In the genomic region with DNA sequence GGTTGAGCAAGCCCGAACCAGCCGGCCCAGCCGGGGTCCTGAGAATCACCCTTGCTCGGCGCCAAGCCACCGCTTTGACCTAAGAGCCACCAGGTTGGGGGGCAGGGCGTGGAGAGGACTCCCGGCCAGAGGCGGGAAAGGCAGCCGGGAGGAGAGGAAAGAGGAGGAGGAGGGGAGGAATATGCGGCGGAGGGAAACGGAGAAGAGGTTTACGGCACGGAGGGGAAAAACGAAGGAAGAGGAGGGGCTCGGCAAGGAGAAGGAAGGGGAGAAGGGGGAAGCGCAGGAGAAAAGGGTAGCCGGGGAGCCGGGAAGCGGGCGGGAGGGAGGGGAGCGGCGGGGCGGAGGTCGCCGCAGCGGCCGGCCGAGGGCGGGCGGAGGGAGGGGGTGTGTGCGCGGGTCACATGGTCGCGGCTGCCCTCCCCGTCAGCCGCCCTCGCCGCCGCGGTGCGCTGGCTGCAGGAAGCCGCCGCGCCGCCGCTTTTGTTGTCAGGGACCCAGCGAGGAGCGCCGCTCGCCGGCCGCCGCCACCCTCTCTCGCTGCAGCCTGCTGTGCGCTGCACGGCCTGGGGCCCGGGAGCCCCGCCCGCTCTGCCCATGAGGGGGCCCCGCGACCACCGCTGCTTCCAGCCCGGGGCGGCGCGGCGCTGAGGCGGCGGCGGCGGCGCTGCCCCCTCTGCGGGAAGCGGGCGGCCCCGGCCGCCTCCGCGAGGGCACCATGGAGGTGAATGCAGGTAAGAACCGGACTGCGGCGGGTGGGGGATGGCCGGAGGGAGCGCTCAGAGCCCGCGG, we compare ENCODE assay signal across 1 cellular context.
TF ChIP-seq lines count a peak whose summit lies in the region.

A gene (plus strand): TSS at position 426 of the 792 bp plus-strand sequence. CDS start 293 bp downstream, at position 719.

TF ChIP-seq in HEK293, 187 proteins besides CTCF, POLR2A, EP300 and RAD21 (continued from another document and continues in another):
- TF ChIP-seq, protein P1, sequence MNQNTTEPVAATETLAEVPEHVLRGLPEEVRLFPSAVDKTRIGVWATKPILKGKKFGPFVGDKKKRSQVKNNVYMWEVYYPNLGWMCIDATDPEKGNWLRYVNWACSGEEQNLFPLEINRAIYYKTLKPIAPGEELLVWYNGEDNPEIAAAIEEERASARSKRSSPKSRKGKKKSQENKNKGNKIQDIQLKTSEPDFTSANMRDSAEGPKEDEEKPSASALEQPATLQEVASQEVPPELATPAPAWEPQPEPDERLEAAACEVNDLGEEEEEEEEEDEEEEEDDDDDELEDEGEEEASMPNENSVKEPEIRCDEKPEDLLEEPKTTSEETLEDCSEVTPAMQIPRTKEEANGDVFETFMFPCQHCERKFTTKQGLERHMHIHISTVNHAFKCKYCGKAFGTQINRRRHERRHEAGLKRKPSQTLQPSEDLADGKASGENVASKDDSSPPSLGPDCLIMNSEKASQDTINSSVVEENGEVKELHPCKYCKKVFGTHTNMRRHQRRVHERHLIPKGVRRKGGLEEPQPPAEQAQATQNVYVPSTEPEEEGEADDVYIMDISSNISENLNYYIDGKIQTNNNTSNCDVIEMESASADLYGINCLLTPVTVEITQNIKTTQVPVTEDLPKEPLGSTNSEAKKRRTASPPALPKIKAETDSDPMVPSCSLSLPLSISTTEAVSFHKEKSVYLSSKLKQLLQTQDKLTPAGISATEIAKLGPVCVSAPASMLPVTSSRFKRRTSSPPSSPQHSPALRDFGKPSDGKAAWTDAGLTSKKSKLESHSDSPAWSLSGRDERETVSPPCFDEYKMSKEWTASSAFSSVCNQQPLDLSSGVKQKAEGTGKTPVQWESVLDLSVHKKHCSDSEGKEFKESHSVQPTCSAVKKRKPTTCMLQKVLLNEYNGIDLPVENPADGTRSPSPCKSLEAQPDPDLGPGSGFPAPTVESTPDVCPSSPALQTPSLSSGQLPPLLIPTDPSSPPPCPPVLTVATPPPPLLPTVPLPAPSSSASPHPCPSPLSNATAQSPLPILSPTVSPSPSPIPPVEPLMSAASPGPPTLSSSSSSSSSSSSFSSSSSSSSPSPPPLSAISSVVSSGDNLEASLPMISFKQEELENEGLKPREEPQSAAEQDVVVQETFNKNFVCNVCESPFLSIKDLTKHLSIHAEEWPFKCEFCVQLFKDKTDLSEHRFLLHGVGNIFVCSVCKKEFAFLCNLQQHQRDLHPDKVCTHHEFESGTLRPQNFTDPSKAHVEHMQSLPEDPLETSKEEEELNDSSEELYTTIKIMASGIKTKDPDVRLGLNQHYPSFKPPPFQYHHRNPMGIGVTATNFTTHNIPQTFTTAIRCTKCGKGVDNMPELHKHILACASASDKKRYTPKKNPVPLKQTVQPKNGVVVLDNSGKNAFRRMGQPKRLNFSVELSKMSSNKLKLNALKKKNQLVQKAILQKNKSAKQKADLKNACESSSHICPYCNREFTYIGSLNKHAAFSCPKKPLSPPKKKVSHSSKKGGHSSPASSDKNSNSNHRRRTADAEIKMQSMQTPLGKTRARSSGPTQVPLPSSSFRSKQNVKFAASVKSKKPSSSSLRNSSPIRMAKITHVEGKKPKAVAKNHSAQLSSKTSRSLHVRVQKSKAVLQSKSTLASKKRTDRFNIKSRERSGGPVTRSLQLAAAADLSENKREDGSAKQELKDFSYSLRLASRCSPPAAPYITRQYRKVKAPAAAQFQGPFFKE (tag by site-specific recombination; IDR thresholded peaks at IDR 0.05; ENCODE audit: borderline replicate concordance) = no peak
- TF ChIP-seq RBAK (tag by site-specific recombination; IDR thresholded peaks at IDR 0.05) = no peak
- TF ChIP-seq, protein P2, sequence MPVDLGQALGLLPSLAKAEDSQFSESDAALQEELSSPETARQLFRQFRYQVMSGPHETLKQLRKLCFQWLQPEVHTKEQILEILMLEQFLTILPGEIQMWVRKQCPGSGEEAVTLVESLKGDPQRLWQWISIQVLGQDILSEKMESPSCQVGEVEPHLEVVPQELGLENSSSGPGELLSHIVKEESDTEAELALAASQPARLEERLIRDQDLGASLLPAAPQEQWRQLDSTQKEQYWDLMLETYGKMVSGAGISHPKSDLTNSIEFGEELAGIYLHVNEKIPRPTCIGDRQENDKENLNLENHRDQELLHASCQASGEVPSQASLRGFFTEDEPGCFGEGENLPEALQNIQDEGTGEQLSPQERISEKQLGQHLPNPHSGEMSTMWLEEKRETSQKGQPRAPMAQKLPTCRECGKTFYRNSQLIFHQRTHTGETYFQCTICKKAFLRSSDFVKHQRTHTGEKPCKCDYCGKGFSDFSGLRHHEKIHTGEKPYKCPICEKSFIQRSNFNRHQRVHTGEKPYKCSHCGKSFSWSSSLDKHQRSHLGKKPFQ (tag by site-specific recombination; IDR thresholded peaks at IDR 0.05) = no peak
- TF ChIP-seq, protein P3, sequence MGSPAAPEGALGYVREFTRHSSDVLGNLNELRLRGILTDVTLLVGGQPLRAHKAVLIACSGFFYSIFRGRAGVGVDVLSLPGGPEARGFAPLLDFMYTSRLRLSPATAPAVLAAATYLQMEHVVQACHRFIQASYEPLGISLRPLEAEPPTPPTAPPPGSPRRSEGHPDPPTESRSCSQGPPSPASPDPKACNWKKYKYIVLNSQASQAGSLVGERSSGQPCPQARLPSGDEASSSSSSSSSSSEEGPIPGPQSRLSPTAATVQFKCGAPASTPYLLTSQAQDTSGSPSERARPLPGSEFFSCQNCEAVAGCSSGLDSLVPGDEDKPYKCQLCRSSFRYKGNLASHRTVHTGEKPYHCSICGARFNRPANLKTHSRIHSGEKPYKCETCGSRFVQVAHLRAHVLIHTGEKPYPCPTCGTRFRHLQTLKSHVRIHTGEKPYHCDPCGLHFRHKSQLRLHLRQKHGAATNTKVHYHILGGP (tag by site-specific recombination; IDR thresholded peaks at IDR 0.05) = no peak
- no peak for TF ChIP-seq ZNF530 (tag by site-specific recombination; IDR thresholded peaks at IDR 0.05; ENCODE audit: low read depth)
- TF ChIP-seq ZNF350 (tag by site-specific recombination; IDR thresholded peaks at IDR 0.05) = no peak
- TF ChIP-seq ZNF184 (tag by site-specific recombination; IDR thresholded peaks at IDR 0.05) = no peak
- TF ChIP-seq, protein P4, sequence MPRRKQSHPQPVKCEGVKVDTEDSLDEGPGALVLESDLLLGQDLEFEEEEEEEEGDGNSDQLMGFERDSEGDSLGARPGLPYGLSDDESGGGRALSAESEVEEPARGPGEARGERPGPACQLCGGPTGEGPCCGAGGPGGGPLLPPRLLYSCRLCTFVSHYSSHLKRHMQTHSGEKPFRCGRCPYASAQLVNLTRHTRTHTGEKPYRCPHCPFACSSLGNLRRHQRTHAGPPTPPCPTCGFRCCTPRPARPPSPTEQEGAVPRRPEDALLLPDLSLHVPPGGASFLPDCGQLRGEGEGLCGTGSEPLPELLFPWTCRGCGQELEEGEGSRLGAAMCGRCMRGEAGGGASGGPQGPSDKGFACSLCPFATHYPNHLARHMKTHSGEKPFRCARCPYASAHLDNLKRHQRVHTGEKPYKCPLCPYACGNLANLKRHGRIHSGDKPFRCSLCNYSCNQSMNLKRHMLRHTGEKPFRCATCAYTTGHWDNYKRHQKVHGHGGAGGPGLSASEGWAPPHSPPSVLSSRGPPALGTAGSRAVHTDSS (tag by site-specific recombination; IDR thresholded peaks at IDR 0.05) = no peak
- no peak; the same call in 1 of the 2 replicates for TF ChIP-seq ZNF76 (tag by site-specific recombination; IDR thresholded peaks at IDR 0.05; ENCODE audit: borderline replicate concordance, low read depth)
- no peak for TF ChIP-seq ZNF560 (tag by site-specific recombination; IDR thresholded peaks at IDR 0.05; ENCODE audit: borderline replicate concordance)
- 0 out of 2 replicates have a peak, but pooled peaks have one; percentile 61 for TF ChIP-seq ZNF501 (tag by site-specific recombination; IDR thresholded peaks at IDR 0.05)
- TF ChIP-seq, protein P5, sequence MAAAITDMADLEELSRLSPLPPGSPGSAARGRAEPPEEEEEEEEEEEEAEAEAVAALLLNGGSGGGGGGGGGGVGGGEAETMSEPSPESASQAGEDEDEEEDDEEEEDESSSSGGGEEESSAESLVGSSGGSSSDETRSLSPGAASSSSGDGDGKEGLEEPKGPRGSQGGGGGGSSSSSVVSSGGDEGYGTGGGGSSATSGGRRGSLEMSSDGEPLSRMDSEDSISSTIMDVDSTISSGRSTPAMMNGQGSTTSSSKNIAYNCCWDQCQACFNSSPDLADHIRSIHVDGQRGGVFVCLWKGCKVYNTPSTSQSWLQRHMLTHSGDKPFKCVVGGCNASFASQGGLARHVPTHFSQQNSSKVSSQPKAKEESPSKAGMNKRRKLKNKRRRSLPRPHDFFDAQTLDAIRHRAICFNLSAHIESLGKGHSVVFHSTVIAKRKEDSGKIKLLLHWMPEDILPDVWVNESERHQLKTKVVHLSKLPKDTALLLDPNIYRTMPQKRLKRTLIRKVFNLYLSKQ (tag by site-specific recombination; IDR thresholded peaks at IDR 0.05; ENCODE audit: borderline replicate concordance) = no peak
- no peak for TF ChIP-seq ZNF138 (tag by site-specific recombination; IDR thresholded peaks at IDR 0.05; ENCODE audit: borderline replicate concordance)
- TF ChIP-seq, protein P6, sequence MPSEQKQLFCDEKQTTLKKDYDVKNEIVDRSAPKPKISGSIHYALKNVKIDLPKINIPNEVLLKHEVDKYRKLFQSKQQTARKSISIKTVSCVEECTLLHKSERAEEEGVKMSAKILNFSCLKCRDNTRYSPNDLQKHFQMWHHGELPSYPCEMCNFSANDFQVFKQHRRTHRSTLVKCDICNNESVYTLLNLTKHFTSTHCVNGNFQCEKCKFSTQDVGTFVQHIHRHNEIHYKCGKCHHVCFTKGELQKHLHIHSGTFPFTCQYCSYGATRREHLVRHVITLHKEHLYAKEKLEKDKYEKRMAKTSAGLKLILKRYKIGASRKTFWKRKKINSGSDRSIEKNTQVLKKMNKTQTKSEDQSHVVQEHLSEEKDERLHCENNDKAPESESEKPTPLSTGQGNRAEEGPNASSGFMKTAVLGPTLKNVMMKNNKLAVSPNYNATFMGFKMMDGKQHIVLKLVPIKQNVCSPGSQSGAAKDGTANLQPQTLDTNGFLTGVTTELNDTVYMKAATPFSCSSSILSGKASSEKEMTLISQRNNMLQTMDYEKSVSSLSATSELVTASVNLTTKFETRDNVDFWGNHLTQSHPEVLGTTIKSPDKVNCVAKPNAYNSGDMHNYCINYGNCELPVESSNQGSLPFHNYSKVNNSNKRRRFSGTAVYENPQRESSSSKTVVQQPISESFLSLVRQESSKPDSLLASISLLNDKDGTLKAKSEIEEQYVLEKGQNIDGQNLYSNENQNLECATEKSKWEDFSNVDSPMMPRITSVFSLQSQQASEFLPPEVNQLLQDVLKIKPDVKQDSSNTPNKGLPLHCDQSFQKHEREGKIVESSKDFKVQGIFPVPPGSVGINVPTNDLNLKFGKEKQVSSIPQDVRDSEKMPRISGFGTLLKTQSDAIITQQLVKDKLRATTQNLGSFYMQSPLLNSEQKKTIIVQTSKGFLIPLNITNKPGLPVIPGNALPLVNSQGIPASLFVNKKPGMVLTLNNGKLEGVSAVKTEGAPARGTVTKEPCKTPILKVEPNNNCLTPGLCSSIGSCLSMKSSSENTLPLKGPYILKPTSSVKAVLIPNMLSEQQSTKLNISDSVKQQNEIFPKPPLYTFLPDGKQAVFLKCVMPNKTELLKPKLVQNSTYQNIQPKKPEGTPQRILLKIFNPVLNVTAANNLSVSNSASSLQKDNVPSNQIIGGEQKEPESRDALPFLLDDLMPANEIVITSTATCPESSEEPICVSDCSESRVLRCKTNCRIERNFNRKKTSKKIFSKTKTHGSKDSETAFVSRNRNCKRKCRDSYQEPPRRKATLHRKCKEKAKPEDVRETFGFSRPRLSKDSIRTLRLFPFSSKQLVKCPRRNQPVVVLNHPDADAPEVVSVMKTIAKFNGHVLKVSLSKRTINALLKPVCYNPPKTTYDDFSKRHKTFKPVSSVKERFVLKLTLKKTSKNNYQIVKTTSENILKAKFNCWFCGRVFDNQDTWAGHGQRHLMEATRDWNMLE (tag by site-specific recombination; conservative IDR thresholded peaks at IDR 0.05; ENCODE audit: low read depth) = no peak
- no peak for TF ChIP-seq ZNF157 (tag by site-specific recombination; IDR thresholded peaks at IDR 0.05)
- TF ChIP-seq ZNF660 (tag by site-specific recombination; IDR thresholded peaks at IDR 0.05) = 0 out of 2 replicates have a peak, but pooled peaks have one; percentile 26
- no peak for TF ChIP-seq HOXA7 (CRISPR knock-in tag; IDR thresholded peaks at IDR 0.05; ENCODE audit: borderline replicate concordance)
- no peak for TF ChIP-seq ZNF175 (tag by site-specific recombination; IDR thresholded peaks at IDR 0.05)
- TF ChIP-seq ZNF629 (tag by site-specific recombination; IDR thresholded peaks at IDR 0.05) = peak; percentile 71
- TF ChIP-seq, protein P7, sequence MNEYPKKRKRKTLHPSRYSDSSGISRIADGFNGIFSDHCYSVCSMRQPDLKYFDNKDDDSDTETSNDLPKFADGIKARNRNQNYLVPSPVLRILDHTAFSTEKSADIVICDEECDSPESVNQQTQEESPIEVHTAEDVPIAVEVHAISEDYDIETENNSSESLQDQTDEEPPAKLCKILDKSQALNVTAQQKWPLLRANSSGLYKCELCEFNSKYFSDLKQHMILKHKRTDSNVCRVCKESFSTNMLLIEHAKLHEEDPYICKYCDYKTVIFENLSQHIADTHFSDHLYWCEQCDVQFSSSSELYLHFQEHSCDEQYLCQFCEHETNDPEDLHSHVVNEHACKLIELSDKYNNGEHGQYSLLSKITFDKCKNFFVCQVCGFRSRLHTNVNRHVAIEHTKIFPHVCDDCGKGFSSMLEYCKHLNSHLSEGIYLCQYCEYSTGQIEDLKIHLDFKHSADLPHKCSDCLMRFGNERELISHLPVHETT (tag by site-specific recombination; IDR thresholded peaks at IDR 0.05) = no peak
- TF ChIP-seq, protein P8, sequence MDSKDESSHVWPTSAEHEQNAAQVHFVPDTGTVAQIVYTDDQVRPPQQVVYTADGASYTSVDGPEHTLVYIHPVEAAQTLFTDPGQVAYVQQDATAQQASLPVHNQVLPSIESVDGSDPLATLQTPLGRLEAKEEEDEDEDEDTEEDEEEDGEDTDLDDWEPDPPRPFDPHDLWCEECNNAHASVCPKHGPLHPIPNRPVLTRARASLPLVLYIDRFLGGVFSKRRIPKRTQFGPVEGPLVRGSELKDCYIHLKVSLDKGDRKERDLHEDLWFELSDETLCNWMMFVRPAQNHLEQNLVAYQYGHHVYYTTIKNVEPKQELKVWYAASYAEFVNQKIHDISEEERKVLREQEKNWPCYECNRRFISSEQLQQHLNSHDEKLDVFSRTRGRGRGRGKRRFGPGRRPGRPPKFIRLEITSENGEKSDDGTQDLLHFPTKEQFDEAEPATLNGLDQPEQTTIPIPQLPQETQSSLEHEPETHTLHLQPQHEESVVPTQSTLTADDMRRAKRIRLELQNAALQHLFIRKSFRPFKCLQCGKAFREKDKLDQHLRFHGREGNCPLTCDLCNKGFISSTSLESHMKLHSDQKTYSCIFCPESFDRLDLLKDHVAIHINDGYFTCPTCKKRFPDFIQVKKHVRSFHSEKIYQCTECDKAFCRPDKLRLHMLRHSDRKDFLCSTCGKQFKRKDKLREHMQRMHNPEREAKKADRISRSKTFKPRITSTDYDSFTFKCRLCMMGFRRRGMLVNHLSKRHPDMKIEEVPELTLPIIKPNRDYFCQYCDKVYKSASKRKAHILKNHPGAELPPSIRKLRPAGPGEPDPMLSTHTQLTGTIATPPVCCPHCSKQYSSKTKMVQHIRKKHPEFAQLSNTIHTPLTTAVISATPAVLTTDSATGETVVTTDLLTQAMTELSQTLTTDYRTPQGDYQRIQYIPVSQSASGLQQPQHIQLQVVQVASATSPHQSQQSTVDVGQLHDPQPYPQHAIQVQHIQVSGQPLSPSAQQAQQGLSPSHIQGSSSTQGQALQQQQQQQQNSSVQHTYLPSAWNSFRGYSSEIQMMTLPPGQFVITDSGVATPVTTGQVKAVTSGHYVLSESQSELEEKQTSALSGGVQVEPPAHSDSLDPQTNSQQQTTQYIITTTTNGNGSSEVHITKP (tag by site-specific recombination; IDR thresholded peaks at IDR 0.05) = peak; percentile 62
- peak; percentile 68; the same call in 1 of the 2 replicates for TF ChIP-seq ZBTB20 (tag by site-specific recombination; IDR thresholded peaks at IDR 0.05)
